ENCODE assay signal across 8 cellular contexts in the genomic region with DNA sequence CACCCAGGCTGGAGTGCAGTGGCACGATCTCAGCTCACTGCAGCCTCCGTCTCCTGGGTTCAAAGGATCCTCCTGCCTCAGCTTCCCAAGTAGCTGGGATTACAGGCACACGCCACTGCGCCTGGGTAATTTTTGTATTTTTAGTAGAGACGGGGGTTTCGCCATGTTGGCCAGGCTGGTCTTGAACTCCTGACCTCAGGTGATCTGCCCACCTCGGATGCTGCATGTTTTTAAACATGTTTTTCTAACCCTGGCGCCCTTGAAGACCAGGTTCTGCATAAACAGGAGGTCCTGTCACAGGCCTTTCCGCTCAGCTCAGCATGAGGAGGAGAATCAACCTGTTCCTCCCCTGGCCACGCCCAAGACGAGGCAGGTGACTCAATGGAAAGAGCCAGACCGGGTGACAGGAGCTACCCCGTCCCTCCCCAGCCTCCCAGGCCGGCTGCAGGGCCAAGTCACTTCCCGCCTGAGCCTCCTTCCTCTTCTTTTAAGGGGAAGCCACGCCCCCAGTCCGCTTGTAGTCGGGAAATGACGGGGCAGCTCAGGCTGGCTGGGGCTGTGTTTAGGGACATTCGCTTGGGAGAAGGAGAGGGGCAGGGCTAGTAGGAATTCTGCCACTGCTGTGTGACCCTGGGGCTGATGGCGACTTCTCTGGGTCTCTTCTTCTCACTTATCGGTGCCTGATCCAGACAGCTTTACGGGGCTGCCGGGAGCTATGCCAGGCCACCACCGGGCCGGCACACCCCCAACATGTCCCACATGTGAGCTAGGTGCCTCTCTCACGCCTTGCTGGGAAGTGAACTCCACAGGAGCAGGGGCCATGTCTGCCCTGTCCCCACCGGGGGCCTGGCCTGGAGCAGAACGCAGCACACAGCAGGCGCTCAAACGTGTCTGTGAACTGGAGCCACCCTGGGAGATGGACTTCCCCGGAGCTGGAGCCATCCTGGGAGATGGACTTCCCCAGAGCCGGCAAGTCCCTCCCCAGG. TPM values are rescaled to one million over a fixed set of nuclear protein-coding genes. Genes with fewer than 3 reads are reported as not detected.
DNase-seq lines count a peak whose midpoint lies in the region; ATAC-seq and TF ChIP-seq lines count a peak whose summit lies in the region.

No MANE protein-coding gene starts in this region.

- no peaks in the 10 kb centered on the region for H3K9me3 ChIP-seq in right atrium auricular region

- H3K27ac Mint-ChIP-seq in activated naive CD4-positive, alpha-beta T cell treated with anti-CD3 and anti-CD28 coated beads, Interleukin-2, amount 50 U/mL, for 24 hours = peak overlapping the region; percentile 100

- H3K27me3 ChIP-seq in right atrium auricular region = no peaks in the 10 kb centered on the region

- peak; percentile 72 for DNase-seq in EL
- peak; percentile 98 for DNase-seq in SKM-1 (lab: John Stamatoyannopoulos, UW; ENCODE audit: unreplicated experiment)
- peak; percentile 96 for DNase-seq in right atrium auricular region (ENCODE audit: low spot score)
- no peak for DNase-seq in AG20443 (ENCODE audit: low spot score)

- peaks cover 54% of the 10 kb centered on the region for H3K4me1 Mint-ChIP-seq in activated naive CD4-positive, alpha-beta T cell treated with anti-CD3 and anti-CD28 coated beads, Interleukin-2, amount 50 U/mL, for 24 hours

- H3K27me3 Mint-ChIP-seq in activated naive CD4-positive, alpha-beta T cell treated with anti-CD3 and anti-CD28 coated beads, Interleukin-2, amount 50 U/mL, for 24 hours = no peaks in the 10 kb centered on the region

- H3K36me3 ChIP-seq in right atrium auricular region = no peaks in the 10 kb centered on the region

- H3K9me3 Mint-ChIP-seq in activated naive CD4-positive, alpha-beta T cell treated with anti-CD3 and anti-CD28 coated beads, Interleukin-2, amount 50 U/mL, for 24 hours = no peaks in the 10 kb centered on the region

- H3K36me3 Mint-ChIP-seq in activated naive CD4-positive, alpha-beta T cell treated with anti-CD3 and anti-CD28 coated beads, Interleukin-2, amount 50 U/mL, for 24 hours = peaks cover 3% of the 10 kb centered on the region

- H3K4me3 ChIP-seq in right atrium auricular region (peak overlapping the region in 1 of 2 donors; percentile 24), skin epidermis (peak overlapping the region in 3 of 7 experiments; percentile 11 to 26 (median 17))

- H3K4me1 ChIP-seq in right atrium auricular region = peaks cover 0 to 90% of the 10 kb centered on the region in 2 donors

- H3K27ac ChIP-seq in right atrium auricular region (peak overlapping the region; percentile 71 to 74), skin epidermis (peak overlapping the region; percentile 64 to 95 (median 88))

- ATAC-seq in HG02798 (IDR thresholded peaks at IDR 0.05; ENCODE audit: poor library complexity, unreplicated experiment) (peak; percentile 35), HG03457 (IDR thresholded peaks at IDR 0.05; ENCODE audit: unreplicated experiment) (no peak)

- H3K4me3 Mint-ChIP-seq in activated naive CD4-positive, alpha-beta T cell treated with anti-CD3 and anti-CD28 coated beads, Interleukin-2, amount 50 U/mL, for 24 hours = peak overlapping the region; percentile 95

- TF ChIP-seq CTCF in right atrium auricular region (IDR thresholded peaks at IDR 0.05) = no peak

RNA-seq across cellular contexts. Expression of gene NOTCH1, which starts 6.1 kb away (rescaled TPM):
- 10 to 100 TPM; 14.2 to 39.7 TPM for total RNA-seq in right atrium auricular region

RNA-seq across cellular contexts. Expression of gene SEC16A, which starts 56.9 kb away (rescaled TPM):
- total RNA-seq in right atrium auricular region = 10 to 100 TPM; 32.6 to 41.6 TPM
